ENCODE assay signal across 10 cellular contexts in genomic region chr1:197911172-197911856, GRCh38. TPM values are rescaled to one million over a fixed set of nuclear protein-coding genes. Genes with fewer than 3 reads are reported as not detected.
DNase-seq lines count a peak whose midpoint lies in the region; ATAC-seq lines count a peak whose summit lies in the region.
"Had no signal": no experiment of that assay in that cellular context is flagged by ENCODE, and none has a peak within 500 bp of the region (broad histone marks: within the 10 kb centered on the region; RNA-seq: fewer than 3 reads in every experiment).

No MANE protein-coding gene starts in this region.

- H3K27ac ChIP-seq in naive thymus-derived CD4-positive, alpha-beta T cell (ENCODE audit: low read depth, low read length), result no peak overlapping the region
- H3K27ac ChIP-seq: gastroesophageal sphincter had no signal

- ATAC-seq in naive thymus-derived CD4-positive, alpha-beta T cell, result no peak
- no peak for ATAC-seq in GM21576 (IDR thresholded peaks at IDR 0.05; ENCODE audit: unreplicated experiment)
- ATAC-seq: gastroesophageal sphincter had no signal

- intact Hi-C loops in naive thymus-derived CD4-positive, alpha-beta T cell (cut with micrococcal nuclease), result loop anchor here in 1 of 2 donors (1.0 kb wide), 1 partner anchor 8 kb away; no protein-coding TSS in a partner anchor

- POLR2A ChIA-PET in naive thymus-derived CD4-positive, alpha-beta T cell (lab: Charles Lee), result no interaction called here

- peak overlapping the region; percentile 83 for H3K4me3 Mint-ChIP-seq in activated naive CD4-positive, alpha-beta T cell treated with anti-CD3 and anti-CD28 coated beads, Interleukin-2, amount 50 U/mL, for 24 hours
- H3K4me3 Mint-ChIP-seq in naive thymus-derived CD4-positive, alpha-beta T cell, result peak overlapping the region; percentile 57 to 93 (median 79)

- H3K9me3 ChIP-seq in naive thymus-derived CD4-positive, alpha-beta T cell (ENCODE audit: control insufficient read depth in 2 of 3, low read length in 3 of 3), result no peaks in the 10 kb centered on the region
- H3K9me3 ChIP-seq: gastroesophageal sphincter had no signal

- H3K9me3 Mint-ChIP-seq in activated naive CD4-positive, alpha-beta T cell treated with anti-CD3 and anti-CD28 coated beads, Interleukin-2, amount 50 U/mL, for 24 hours, result no peaks in the 10 kb centered on the region
- peaks cover 0 to 10% (median 0%) of the 10 kb centered on the region in 11 donors for H3K9me3 Mint-ChIP-seq in naive thymus-derived CD4-positive, alpha-beta T cell

- H3K4me1 ChIP-seq in naive thymus-derived CD4-positive, alpha-beta T cell (ENCODE audit: control insufficient read depth in 2 of 2, insufficient read depth in 2 of 2, low read length in 2 of 2), result peaks cover 45 to 60% of the 10 kb centered on the region in 2 donors

- H3K4me3 ChIP-seq in naive thymus-derived CD4-positive, alpha-beta T cell (ENCODE audit: low read length), result no peak overlapping the region

- peaks cover 43 to 72% of the 10 kb centered on the region in 2 donors for H3K27me3 ChIP-seq in naive thymus-derived CD4-positive, alpha-beta T cell (ENCODE audit: control insufficient read depth in 2 of 2, insufficient read depth in 2 of 2, low read length in 2 of 2)

- H3K36me3 Mint-ChIP-seq in activated naive CD4-positive, alpha-beta T cell treated with anti-CD3 and anti-CD28 coated beads, Interleukin-2, amount 50 U/mL, for 24 hours, result no peaks in the 10 kb centered on the region
- peaks cover 0 to 7% (median 0%) of the 10 kb centered on the region in 5 donors for H3K36me3 Mint-ChIP-seq in naive thymus-derived CD4-positive, alpha-beta T cell

- DNase-seq in D341Med (ENCODE audit: low spot score), result peak; percentile 77
- peak; percentile 44 for DNase-seq in M059J (ENCODE audit: low read depth)
- peak in 1 of 9 donors; percentile 7 for DNase-seq in naive thymus-derived CD4-positive, alpha-beta T cell
- no peak for DNase-seq in NCI-H774 (lab: John Stamatoyannopoulos, UW)
- DNase-seq in DMS153 treated with DMSO at 0.1 percent for 48 hours (lab: John Stamatoyannopoulos, UW; ENCODE audit: unreplicated experiment), result no peak
- DNase-seq in pons (ENCODE audit: low spot score), result no peak
- DNase-seq: stimulated activated CD4-positive, alpha-beta T cell treated with anti-CD3 and anti-CD28 coated beads, Interleukin-2, amount 100 ng/mL, for 48 hours had no signal

- CTCF ChIA-PET in naive thymus-derived CD4-positive, alpha-beta T cell (lab: Charles Lee), result interaction anchor here (1.5 kb wide), 1 partner anchor 11 kb away, joined by 3 read pairs; no protein-coding TSS in a partner anchor

- peaks cover 64% of the 10 kb centered on the region for H3K4me1 Mint-ChIP-seq in activated naive CD4-positive, alpha-beta T cell treated with anti-CD3 and anti-CD28 coated beads, Interleukin-2, amount 50 U/mL, for 24 hours
- H3K4me1 Mint-ChIP-seq in naive thymus-derived CD4-positive, alpha-beta T cell, result peaks cover 43 to 75% (median 65%) of the 10 kb centered on the region in 7 donors

- no peaks in the 10 kb centered on the region for H3K36me3 ChIP-seq in naive thymus-derived CD4-positive, alpha-beta T cell (ENCODE audit: control insufficient read depth in 2 of 3, insufficient read depth in 3 of 3, low read length in 3 of 3)
- H3K36me3 ChIP-seq: gastroesophageal sphincter had no signal

- H3K27ac Mint-ChIP-seq in activated naive CD4-positive, alpha-beta T cell treated with anti-CD3 and anti-CD28 coated beads, Interleukin-2, amount 50 U/mL, for 24 hours, result no peak overlapping the region
- peak overlapping the region in 2 of 9 donors; percentile 33 to 88 for H3K27ac Mint-ChIP-seq in naive thymus-derived CD4-positive, alpha-beta T cell

- H3K27me3 Mint-ChIP-seq in activated naive CD4-positive, alpha-beta T cell treated with anti-CD3 and anti-CD28 coated beads, Interleukin-2, amount 50 U/mL, for 24 hours, result peaks cover 76% of the 10 kb centered on the region
- H3K27me3 Mint-ChIP-seq in naive thymus-derived CD4-positive, alpha-beta T cell, result peaks cover 87 to 97% (median 91%) of the 10 kb centered on the region in 5 donors

RNA-seq across cellular contexts. Expression of gene LHX9, which starts 5.9 kb away (rescaled TPM):
- total RNA-seq in M059J (2014; rRNA removed; shearing (Covaris generic)), result 3.2 and 7.0 TPM in 2 replicates
- total RNA-seq in naive thymus-derived CD4-positive, alpha-beta T cell, result not detected
- polyA plus RNA-seq in naive thymus-derived CD4-positive, alpha-beta T cell, result not detected
- total RNA-seq: gastroesophageal sphincter had no signal

RNA-seq across cellular contexts. Expression of gene C1orf53, which starts 8.9 kb away (rescaled TPM):
- total RNA-seq in M059J (2014; rRNA removed; shearing (Covaris generic)), result 13.5 and 20.4 TPM in 2 replicates
- total RNA-seq in naive thymus-derived CD4-positive, alpha-beta T cell, result not detected
- polyA plus RNA-seq in naive thymus-derived CD4-positive, alpha-beta T cell, result 1 to 10 TPM in 1 of 2 donors, not detected in 1; 1.6 TPM

Comparison
In these comparisons a context has a peak if more than half of its experiments do, and no peak if none do; other contexts are left out.
1. DNase-seq: peak in D341Med (single experiment) and M059J (single experiment); none in NCI-H774 (single experiment), DMS153 treated with DMSO at 0.1 percent for 48 hours (single experiment) and pons (single experiment).
2. RNA of gene C1orf53, which starts 8.9 kb away (total RNA-seq): 13.5 to 20.4 TPM in M059J; not detected in naive thymus-derived CD4-positive, alpha-beta T cell; every median in the first group is over 10 times any median in the second.